ENCODE assay signal across 22 cellular contexts in genomic region chr3:10775259-10775658, GRCh38. TPM values are rescaled to one million over a fixed set of nuclear protein-coding genes. Genes with fewer than 3 reads are reported as not detected.
"Had no signal": no experiment of that assay in that cellular context is flagged by ENCODE, and none has a peak within 500 bp of the region (broad histone marks: within the 10 kb centered on the region; RNA-seq: fewer than 3 reads in every experiment).

No MANE protein-coding gene starts in this region.

- DNase-seq: Kasumi-1, MM.1S, NCI-H1092 treated with DMSO at 0.1 percent for 48 hours, NCI-H1436 treated with DMSO at 0.1 percent for 48 hours, NCI-H1694 treated with DMSO at 0.1 percent for 48 hours, NCI-H1930, NCI-H2081, NCI-H2107, NCI-H2227 treated with DMSO at 0.1 percent for 48 hours, NCI-H446, NCI-H510A, NCI-H524 treated with DMSO at 0.1 percent for 48 hours, NCI-H69, NCI-H774, Right ventricle myocardium superior, RPMI8226, SK-N-SH had no signal

- H3K9me3 ChIP-seq: SK-N-SH had no signal

- H3K9ac ChIP-seq: KMS-11, SK-N-SH had no signal

- H3K4me3 ChIP-seq: K562 had no signal

- H3K27ac ChIP-seq: HL-60, KMS-11 had no signal

RNA-seq across cellular contexts. Expression of gene SLC6A11, which starts 40.8 kb away (rescaled TPM):
- total RNA-seq: K562, M059J, Right ventricle myocardium superior had no signal
- polyA plus RNA-seq: IgD-negative memory B cell had no signal
